ENCODE assay signal across 18 cellular contexts in the genomic region with DNA sequence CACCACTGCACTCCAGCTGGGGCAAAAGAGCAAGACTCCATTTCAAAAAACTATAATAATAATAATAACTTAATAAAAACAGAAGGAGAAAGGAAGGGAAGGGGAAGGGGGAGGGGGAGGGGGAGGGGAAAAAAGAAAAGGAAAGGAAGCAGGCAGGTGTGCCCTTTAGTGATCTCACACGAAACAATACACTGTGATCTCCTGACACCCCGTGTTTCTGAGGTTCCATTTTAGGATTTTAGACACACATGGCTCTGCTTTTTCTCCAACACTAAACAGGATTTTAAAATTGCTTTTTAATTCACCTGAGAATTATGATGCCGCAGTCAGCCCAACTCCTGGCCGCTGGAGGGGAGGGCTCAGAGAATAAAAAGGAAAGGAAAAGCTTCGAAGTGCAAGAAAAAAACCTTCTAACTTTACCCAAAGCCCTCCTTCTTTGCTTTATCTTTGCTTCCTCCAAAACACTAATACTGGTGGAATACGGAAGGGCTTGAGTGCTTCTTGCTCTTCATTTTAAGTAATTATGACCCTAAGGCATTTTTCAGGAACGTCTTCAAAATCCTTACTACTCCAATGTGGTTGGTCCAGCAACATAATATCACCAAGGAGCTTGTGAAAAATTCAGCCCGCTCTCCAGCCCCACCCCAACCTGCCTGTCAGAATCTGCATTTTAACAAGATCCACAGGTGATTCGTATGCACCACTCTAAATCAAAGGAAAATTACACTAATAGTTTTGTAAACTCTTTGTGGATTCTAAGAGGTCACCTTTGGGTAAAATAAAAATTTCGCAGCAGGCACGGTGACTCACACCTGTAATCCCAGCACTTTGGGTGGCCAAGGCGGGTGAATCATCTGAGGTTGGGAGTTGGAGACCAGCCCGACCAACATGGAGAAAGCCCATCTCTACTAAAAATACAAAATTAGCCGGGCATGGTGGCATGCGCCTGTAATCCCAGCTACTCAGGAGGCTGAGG.
DNase-seq lines count a peak whose midpoint lies in the region; ATAC-seq and TF ChIP-seq lines count a peak whose summit lies in the region.
"Had no signal": no experiment of that assay in that cellular context is flagged by ENCODE, and none has a peak within 500 bp of the region (broad histone marks: within the 10 kb centered on the region; RNA-seq: fewer than 3 reads in every experiment).

No MANE protein-coding gene starts in this region.

- 58% methylated on average over 15 of the region's 15 CpGs for WGBS in SK-N-SH (ENCODE audit: low lambda C conversion rate)
- WGBS in esophagus squamous epithelium, 2 donors: 45 to 58% methylated on average over 15 of the region's 15 CpGs
- WGBS in endodermal cell (ENCODE audit: insufficient coverage in 1 of 2, insufficient read length in 1 of 2), 2 experiments: 90 to 96% methylated on average over 9 to 15 of the region's 15 CpGs
- WGBS in aorta, 2 donors: 91 to 92% methylated on average over 15 of the region's 15 CpGs

- no peaks in the 10 kb centered on the region for H3K27me3 ChIP-seq in SK-N-SH (ENCODE audit: insufficient read depth)
- no peaks in the 10 kb centered on the region for H3K27me3 ChIP-seq in RWPE2 (ENCODE audit: insufficient read depth, poor library complexity, severe bottlenecking)
- H3K27me3 ChIP-seq in esophagus squamous epithelium: no peaks in the 10 kb centered on the region
- no peaks in the 10 kb centered on the region for H3K27me3 ChIP-seq in tibial artery
- no peaks in the 10 kb centered on the region for H3K27me3 ChIP-seq in endodermal cell (ENCODE audit: control insufficient read depth, insufficient read depth, low read length, poor library complexity, severe bottlenecking)
- no peaks in the 10 kb centered on the region for H3K27me3 ChIP-seq in left ventricle myocardium inferior (ENCODE audit: low read depth)
- H3K27me3 ChIP-seq in aorta (ENCODE audit: control insufficient read depth in 1 of 2, insufficient read depth in 2 of 2, low read length in 1 of 2): no peaks in the 10 kb centered on the region
- H3K27me3 ChIP-seq: suprapubic skin had no signal

- H3K36me3 ChIP-seq in SK-N-SH (replicated peaks in 1 of 2; ENCODE audit: control insufficient read depth in 1 of 2, insufficient read depth in 2 of 2, low read length in 1 of 2) (peaks cover 0 to 37% of the 10 kb centered on the region in 2 experiments), RWPE2 (ENCODE audit: low read depth) (peaks cover 17% of the 10 kb centered on the region), esophagus squamous epithelium (peaks cover 0 to 22% (median 0%) of the 10 kb centered on the region in 3 donors), tibial artery (no peaks in the 10 kb centered on the region), endodermal cell (ENCODE audit: control insufficient read depth, insufficient read depth, low read length) (peaks cover 72% of the 10 kb centered on the region), left ventricle myocardium inferior (peaks cover 8% of the 10 kb centered on the region), aorta (ENCODE audit: control insufficient read depth in 1 of 2, insufficient read depth in 2 of 2, low read length in 1 of 2) (no peaks in the 10 kb centered on the region)
- H3K36me3 ChIP-seq: suprapubic skin had no signal

- H3K4me1 Mint-ChIP-seq in endodermal cell: peaks cover 30% of the 10 kb centered on the region
- H3K4me1 Mint-ChIP-seq: CD4-positive, alpha-beta memory T cell had no signal

- H3K27ac ChIP-seq in SK-N-SH (ENCODE audit: low read depth in 2 of 2, low read length in 1 of 2): peak overlapping the region in 1 of 2 experiments; percentile 42; a peak in 2 of 4 replicates
- peak overlapping the region; percentile 53 for H3K27ac ChIP-seq in RWPE2 (ENCODE audit: poor library complexity, severe bottlenecking)
- H3K27ac ChIP-seq in esophagus squamous epithelium: peak overlapping the region; percentile 60 to 72 (median 68)
- peak overlapping the region; percentile 82 to 84 for H3K27ac ChIP-seq in tibial artery
- no peak overlapping the region for H3K27ac ChIP-seq in endodermal cell (ENCODE audit: low read depth, low read length)
- no peak overlapping the region for H3K27ac ChIP-seq in left ventricle myocardium inferior (replicated peaks)
- no peak overlapping the region for H3K27ac ChIP-seq in aorta (ENCODE audit: low read depth in 1 of 2, low read length in 2 of 2)
- H3K27ac ChIP-seq: 22Rv1 had no signal

- H4K20me1 ChIP-seq in SK-N-SH (ENCODE audit: insufficient read depth): peaks cover 84% of the 10 kb centered on the region

- H3K4me3 Mint-ChIP-seq in endodermal cell: no peak overlapping the region
- H3K4me3 Mint-ChIP-seq: CD4-positive, alpha-beta memory T cell; effector memory CD8-positive, alpha-beta T cell had no signal

- H3K4me2 ChIP-seq in SK-N-SH: no peak overlapping the region

- H3K4me3 ChIP-seq in SK-N-SH (ENCODE audit: low read depth in 2 of 2, low read length in 1 of 2) (no peak overlapping the region), RWPE2 (ENCODE audit: severe bottlenecking) (no peak overlapping the region), esophagus squamous epithelium (no peak overlapping the region), tibial artery (no peak overlapping the region), endodermal cell (ENCODE audit: low read length) (no peak overlapping the region), left ventricle myocardium inferior (no peak overlapping the region), aorta (ENCODE audit: low read length in 2 of 2) (no peak overlapping the region)
- H3K4me3 ChIP-seq: suprapubic skin had no signal

- H3F3A ChIP-seq in SK-N-SH (replicated peaks; ENCODE audit: insufficient read depth): peaks cover 21% of the 10 kb centered on the region

- no peak for TF ChIP-seq EP300 in SK-N-SH (IDR thresholded peaks at IDR 0.05; ENCODE audit: borderline replicate concordance in 1 of 2, low read depth in 1 of 2, low read length in 1 of 2)

- TF ChIP-seq POLR2A in esophagus squamous epithelium (IDR thresholded peaks at IDR 0.05): no peak

- no peaks in the 10 kb centered on the region for H3K9me2 ChIP-seq in SK-N-SH

- TF ChIP-seq CTCF in SK-N-SH (IDR thresholded peaks at IDR 0.05) (no peak), RWPE2 (IDR thresholded peaks at IDR 0.05; ENCODE audit: poor library complexity, severe bottlenecking) (no peak), esophagus squamous epithelium (IDR thresholded peaks at IDR 0.05) (no peak), tibial artery (IDR thresholded peaks at IDR 0.05) (no peak), endodermal cell (conservative IDR thresholded peaks at IDR 0.05) (no peak), left ventricle myocardium inferior (IDR thresholded peaks at IDR 0.05; ENCODE audit: borderline replicate concordance) (no peak)

- CTCF ChIA-PET in SK-N-SH (lab: Yijun Ruan, JAX): interaction anchor here (0.7 kb wide), 1 partner anchor 263 kb away, joined by 3 read pairs; no protein-coding TSS in a partner anchor

- H3K9me3 Mint-ChIP-seq in endodermal cell: peaks cover 34% of the 10 kb centered on the region

- no peak overlapping the region for H3K27ac Mint-ChIP-seq in endodermal cell
- H3K27ac Mint-ChIP-seq: effector memory CD8-positive, alpha-beta T cell had no signal

- H3K9me3 ChIP-seq in SK-N-SH (no peaks in the 10 kb centered on the region), RWPE2 (ENCODE audit: severe bottlenecking) (no peaks in the 10 kb centered on the region), esophagus squamous epithelium (no peaks in the 10 kb centered on the region), tibial artery (no peaks in the 10 kb centered on the region), endodermal cell (ENCODE audit: control insufficient read depth, low read length) (peaks cover 32% of the 10 kb centered on the region), left ventricle myocardium inferior (replicated peaks) (peaks cover 13% of the 10 kb centered on the region), aorta (ENCODE audit: control insufficient read depth, low read length) (no peaks in the 10 kb centered on the region)
- H3K9me3 ChIP-seq: suprapubic skin had no signal

- no peaks in the 10 kb centered on the region for H3K27me3 Mint-ChIP-seq in endodermal cell (ENCODE audit: insufficient read depth)
- H3K27me3 Mint-ChIP-seq: CD4-positive, alpha-beta memory T cell; effector memory CD8-positive, alpha-beta T cell had no signal

- H3K4me1 ChIP-seq in SK-N-SH (ENCODE audit: control insufficient read depth in 1 of 2, insufficient read depth in 2 of 2, low read depth in 1 of 2, low read length in 1 of 2): peaks cover 16 to 24% of the 10 kb centered on the region in 2 experiments; a peak in 3 of 4 replicates
- H3K4me1 ChIP-seq in RWPE2 (ENCODE audit: insufficient read depth, poor library complexity, severe bottlenecking): peaks cover 22% of the 10 kb centered on the region
- peaks cover 0 to 33% (median 12%) of the 10 kb centered on the region in 3 donors for H3K4me1 ChIP-seq in esophagus squamous epithelium
- H3K4me1 ChIP-seq in tibial artery: peaks cover 0 to 73% (median 35%) of the 10 kb centered on the region in 4 donors
- H3K4me1 ChIP-seq in endodermal cell (ENCODE audit: control insufficient read depth, insufficient read depth, low read length): peaks cover 4% of the 10 kb centered on the region
- H3K4me1 ChIP-seq in left ventricle myocardium inferior: peaks cover 10% of the 10 kb centered on the region
- peaks cover 0 to 4% of the 10 kb centered on the region in 2 donors for H3K4me1 ChIP-seq in aorta (ENCODE audit: control insufficient read depth in 1 of 2, insufficient read depth in 2 of 2, low read length in 2 of 2)

- no peak for DNase-seq in SK-N-SH
- peak; percentile 82 for DNase-seq in RWPE2 (ENCODE audit: low spot score)
- no peak for DNase-seq in esophagus squamous epithelium (lab: John Stamatoyannopoulos, UW)
- DNase-seq in tibial artery: no peak
- no peak for DNase-seq in endodermal cell
- DNase-seq in left ventricle myocardium inferior: no peak
- DNase-seq in aorta: no peak
- DNase-seq: activated CD4-positive, CD25-positive, alpha-beta regulatory T cell treated with anti-CD3 and anti-CD28 coated beads, Interleukin-2, amount 50 U/mL, for 72 hours; activated naive CD4-positive, alpha-beta T cell treated with anti-CD3 and anti-CD28 coated beads, Interleukin-2, amount 50 U/mL, for 16 hours; CD4-positive, alpha-beta memory T cell; central memory CD4-positive, alpha-beta T cell; effector memory CD8-positive, alpha-beta T cell; NCI-H187; NCI-H526 treated with DMSO at 0.1 percent for 48 hours; posterior cingulate gyrus had no signal

- TF ChIP-seq RAD21 in SK-N-SH (IDR thresholded peaks at IDR 0.05; ENCODE audit: low read length): no peak

- ATAC-seq in SK-N-SH treated with all-trans-retinoic acid at 6 μM for 48 hours (no peak; the same call in 2 of the 3 replicates), RWPE2 (ENCODE audit: low read depth) (peak; percentile 83), aorta (ENCODE audit: low FRiP score) (no peak)
- ATAC-seq: effector memory CD8-positive, alpha-beta T cell had no signal

- peaks cover 100% of the 10 kb centered on the region for H3K79me2 ChIP-seq in SK-N-SH (ENCODE audit: insufficient read depth)

- intact Hi-C loops in esophagus squamous epithelium (cut with DNase I): no loop called here
- intact Hi-C loops in tibial artery (cut with DNase I; ENCODE audit: low total_unique reads): loop anchor here (10.0 kb wide), 1 partner anchor 65 kb away; a partner anchor contains a TSS
- intact Hi-C loops in left ventricle myocardium inferior (cut with micrococcal nuclease): no loop called here
- intact Hi-C loops in aorta (cut with DNase I): no loop called here

- H2AFZ ChIP-seq in SK-N-SH (ENCODE audit: low read depth): no peak overlapping the region

- POLR2A ChIA-PET in SK-N-SH (lab: Yijun Ruan, JAX): no interaction called here

- peaks cover 66% of the 10 kb centered on the region for H3K36me3 Mint-ChIP-seq in endodermal cell (ENCODE audit: low read depth)
- H3K36me3 Mint-ChIP-seq: CD4-positive, alpha-beta memory T cell had no signal

- no peak overlapping the region for H3K9ac ChIP-seq in SK-N-SH
- H3K9ac ChIP-seq in endodermal cell (ENCODE audit: extremely low read depth, low read length, poor library complexity, severe bottlenecking): no peak overlapping the region

Comparison
In these comparisons a context has a peak if more than half of its experiments do, and no peak if none do; other contexts are left out.
1. H3K27ac ChIP-seq: peak in RWPE2 (single experiment), esophagus squamous epithelium (4 of 4) and tibial artery (2 of 2); none in endodermal cell (single experiment), left ventricle myocardium inferior (single experiment) and aorta (0 of 2).